10 cellular contexts compared by ENCODE assay signal in genomic region chr4:139887962-139888735, GRCh38.
DNase-seq lines count a peak whose midpoint lies in the region; ATAC-seq and TF ChIP-seq lines count a peak whose summit lies in the region.
"Had no signal": no experiment of that assay in that cellular context is flagged by ENCODE, and none has a peak within 500 bp of the region (broad histone marks: within the 10 kb centered on the region; RNA-seq: fewer than 3 reads in every experiment).

No MANE protein-coding gene starts in this region.

- H3K9me3 ChIP-seq in PC-3 (ENCODE audit: low read length): no peaks in the 10 kb centered on the region
- H3K9me3 ChIP-seq: testis had no signal

- H3K27ac Mint-ChIP-seq in GM23338: no peak overlapping the region

- no peaks in the 10 kb centered on the region for H3K79me2 ChIP-seq in GM23338 (replicated peaks; ENCODE audit: insufficient read depth)
- H3K79me2 ChIP-seq in PC-3 (ENCODE audit: low read length): no peaks in the 10 kb centered on the region

- peaks cover 3% of the 10 kb centered on the region for H3K27me3 Mint-ChIP-seq in GM23338 (ENCODE audit: insufficient read depth, low read depth, poor library complexity)

- H3K27ac ChIP-seq in GM23338 (ENCODE audit: low read depth): no peak overlapping the region
- H3K27ac ChIP-seq in PC-3 (ENCODE audit: low read length): peak overlapping the region; percentile 50

- intact Hi-C loops in PC-3 (cut with micrococcal nuclease): no loop called here
- intact Hi-C loops in cardiac septum (cut with DNase I): loop anchor here (5.0 kb wide), 1 partner anchor 114 kb away; no protein-coding TSS in a partner anchor

- H3K4me1 ChIP-seq in GM23338 (ENCODE audit: insufficient read depth) (peaks cover 12% of the 10 kb centered on the region), PC-3 (ENCODE audit: insufficient read depth, low read length) (peaks cover 49% of the 10 kb centered on the region)

- H3K36me3 ChIP-seq in GM23338 (ENCODE audit: insufficient read depth) (no peaks in the 10 kb centered on the region), PC-3 (ENCODE audit: low read depth, low read length) (no peaks in the 10 kb centered on the region), kidney epithelial cell (ENCODE audit: control insufficient read depth, insufficient read depth, low read length) (no peaks in the 10 kb centered on the region)

- H3K4me2 ChIP-seq in GM23338 (peak overlapping the region; percentile 23; the same call in 1 of the 2 replicates), PC-3 (ENCODE audit: low read length) (peak overlapping the region; percentile 95)

- POLR2A ChIA-PET in PC-3 (lab: Charles Lee; ENCODE audit: unreplicated experiment): no interaction called here
- POLR2A ChIA-PET in HEK293T (lab: Yijun Ruan, JAX): interaction anchor here (1.6 kb wide), 1 partner anchor 13 kb away, joined by 4 read pairs; no protein-coding TSS in a partner anchor

- H3F3A ChIP-seq in GM23338 (replicated peaks; ENCODE audit: low read depth) (no peaks in the 10 kb centered on the region), PC-3 (ENCODE audit: low read length, unreplicated experiment) (no peaks in the 10 kb centered on the region)

- H2AFZ ChIP-seq in GM23338 (no peak overlapping the region), PC-3 (ENCODE audit: low read length) (no peak overlapping the region)

- H3K27me3 ChIP-seq in GM23338 (ENCODE audit: insufficient read depth) (no peaks in the 10 kb centered on the region), PC-3 (ENCODE audit: low read length) (no peaks in the 10 kb centered on the region), kidney epithelial cell (ENCODE audit: control insufficient read depth, insufficient read depth, low read length) (no peaks in the 10 kb centered on the region)
- H3K27me3 ChIP-seq: testis had no signal

- no peak overlapping the region for H3K9ac ChIP-seq in PC-3 (ENCODE audit: low read length)

- H3K9me3 Mint-ChIP-seq in GM23338: no peaks in the 10 kb centered on the region

- no peak overlapping the region for H3K4me3 Mint-ChIP-seq in GM23338

- BruUV-seq in PC-3 (replicated peaks; lab: Mats Ljungman, UMichigan): no TSS peak

- ATAC-seq in GM23338: peak; percentile 90
- ATAC-seq in PC-3: no peak
- ATAC-seq: left cardiac atrium had no signal

- H4K20me1 ChIP-seq in GM23338 (replicated peaks; ENCODE audit: insufficient read depth): no peaks in the 10 kb centered on the region
- H4K20me1 ChIP-seq in PC-3 (ENCODE audit: low read length): no peaks in the 10 kb centered on the region

- H3K9me2 ChIP-seq in GM23338 (ENCODE audit: insufficient read depth) (peaks cover 10% of the 10 kb centered on the region), PC-3 (replicated peaks; ENCODE audit: low read length) (no peaks in the 10 kb centered on the region)

- TF ChIP-seq CTCF in GM23338 (conservative IDR thresholded peaks at IDR 0.05; ENCODE audit: low read depth in 2 of 2): no peak
- TF ChIP-seq CTCF in PC-3 (conservative IDR thresholded peaks at IDR 0.05; ENCODE audit: low read depth, low read length): no peak
- TF ChIP-seq CTCF in kidney epithelial cell (IDR thresholded peaks at IDR 0.05; ENCODE audit: insufficient read depth, low read length, poor library complexity, severe bottlenecking): no peak

- peaks cover 2% of the 10 kb centered on the region; the same call in 1 of the 3 replicates for H3K36me3 Mint-ChIP-seq in GM23338 (ENCODE audit: low read depth)

- peak; percentile 52 for DNase-seq in DMS153 (lab: John Stamatoyannopoulos, UW)
- peak; percentile 26 for DNase-seq in GM23338 (ENCODE audit: low spot score)
- DNase-seq in PC-3: peak; percentile 26
- DNase-seq in kidney epithelial cell (ENCODE audit: low read depth): peak; percentile 68
- no peak for DNase-seq in HEK293T (ENCODE audit: extremely low spot score)
- no peak for DNase-seq in central memory CD4-positive, alpha-beta T cell
- no peak for DNase-seq in cardiac septum (ENCODE audit: low spot score)
- DNase-seq in EL: no peak
- DNase-seq: left cardiac atrium, testis had no signal

- H3K4me3 ChIP-seq in GM23338 (no peak overlapping the region), PC-3 (ENCODE audit: low read length) (no peak overlapping the region; the same call in 1 of the 2 replicates), kidney epithelial cell (ENCODE audit: low read depth, low read length) (no peak overlapping the region)
- H3K4me3 ChIP-seq: testis had no signal

- peaks cover 17% of the 10 kb centered on the region for H3K4me1 Mint-ChIP-seq in GM23338

- CTCF ChIA-PET in PC-3 (lab: Charles Lee) (no interaction called here), HEK293T (lab: Yijun Ruan, JAX) (interaction anchor here (1.2 to 1.3 kb wide), 2 partner anchors 13 to 154 kb away, joined by 6 to 7 read pairs; no protein-coding TSS in a partner anchor)

TF ChIP-seq in HEK293T, 16 proteins besides CTCF, POLR2A, EP300 and RAD21:
- TF ChIP-seq ZNF384 (IDR thresholded peaks at IDR 0.05) (no peak), CTBP1 (IDR thresholded peaks at IDR 0.05; ENCODE audit: borderline replicate concordance) (no peak), HDGF (IDR thresholded peaks at IDR 0.05; ENCODE audit: borderline replicate concordance) (no peak), FOXM1 (IDR thresholded peaks at IDR 0.05; ENCODE audit: borderline replicate concordance) (no peak), ELF4 (IDR thresholded peaks at IDR 0.05) (no peak), SP1 (IDR thresholded peaks at IDR 0.05) (no peak), PKNOX1 (IDR thresholded peaks at IDR 0.05) (no peak), ARNT (IDR thresholded peaks at IDR 0.05) (no peak), SUZ12 (IDR thresholded peaks at IDR 0.05) (no peak), L3MBTL2 (conservative IDR thresholded peaks at IDR 0.05) (no peak), FOXA1 (IDR thresholded peaks at IDR 0.05) (no peak), LEF1 (IDR thresholded peaks at IDR 0.05; ENCODE audit: borderline replicate concordance) (no peak), FOXK2 (IDR thresholded peaks at IDR 0.05) (no peak), NFRKB (IDR thresholded peaks at IDR 0.05) (no peak)

Comparison
In these comparisons a context has a peak if more than half of its experiments do, and no peak if none do; other contexts are left out.
1. DNase-seq: peak in DMS153 (single experiment), GM23338 (single experiment), PC-3 (single experiment) and kidney epithelial cell (single experiment); none in HEK293T (single experiment), central memory CD4-positive, alpha-beta T cell (single experiment), cardiac septum (single experiment) and EL (single experiment).